Comparison of ENCODE assay signal across 17 cellular contexts in genomic region chr7:13911920-13912319, GRCh38.
DNase-seq lines count a peak whose midpoint lies in the region.
"Had no signal": no experiment of that assay in that cellular context is flagged by ENCODE, and none has a peak within 500 bp of the region (broad histone marks: within the 10 kb centered on the region; RNA-seq: fewer than 3 reads in every experiment).

No MANE protein-coding gene starts in this region.

- no peaks in the 10 kb centered on the region for H3K9me3 ChIP-seq in SJCRH30 (replicated peaks)
- H3K9me3 ChIP-seq: A549 had no signal

- no peak overlapping the region for H3K4me3 ChIP-seq in SJCRH30
- H3K4me3 ChIP-seq: A549, PC-9, SK-N-MC had no signal

- peaks cover 6% of the 10 kb centered on the region; the same call in 1 of the 2 replicates for H3K4me1 ChIP-seq in SJCRH30
- H3K4me1 ChIP-seq: A549 had no signal

- H3K27me3 ChIP-seq in SJCRH30, result no peaks in the 10 kb centered on the region

- in situ Hi-C loops in KBM-7 (cut with MboI; ENCODE audit: low pct_unique_long_range_greater_than_20kb, low sequenced_read_pairs), result no loop called here

- no peak overlapping the region; the same call in 1 of the 2 replicates for H3K27ac ChIP-seq in SJCRH30
- H3K27ac ChIP-seq: A549, PC-9, SK-N-MC had no signal

- H3K36me3 ChIP-seq in SJCRH30, result peaks cover 5% of the 10 kb centered on the region; the same call in 1 of the 2 replicates

- DNase-seq in NCI-H510A treated with DMSO at 0.1 percent for 48 hours (lab: John Stamatoyannopoulos, UW) (peak; percentile 20), NCI-H510A (lab: John Stamatoyannopoulos, UW) (no peak), LHCN-M2 (ENCODE audit: low read depth) (peak; percentile 29), SJCRH30 (peak; percentile 25 to 60), myocyte (ENCODE audit: low read depth) (peak; percentile 35), hippocampal formation (lab: John Stamatoyannopoulos, UW) (no peak), islet precursor cell (no peak), KBM-7 (no peak)
- DNase-seq: C1 segment of cervical spinal cord, H9, NCI-H146, NCI-H2107, NCI-H2227 treated with DMSO at 0.1 percent for 48 hours, NCI-H748 treated with DMSO at 0.1 percent for 48 hours, PC-9 had no signal

Comparison
In these comparisons a context has a peak if more than half of its experiments do, and no peak if none do; other contexts are left out.
1. DNase-seq: peak in NCI-H510A treated with DMSO at 0.1 percent for 48 hours (single experiment), LHCN-M2 (single experiment), SJCRH30 (2 of 2) and myocyte (single experiment); none in NCI-H510A (single experiment), hippocampal formation (0 of 2), islet precursor cell (single experiment) and KBM-7 (single experiment).